9 cellular contexts compared by ENCODE assay signal in genomic region chr14:102508774-102509743, GRCh38. TPM values are rescaled to one million over a fixed set of nuclear protein-coding genes. Genes with fewer than 3 reads are reported as not detected.
DNase-seq lines count a peak whose midpoint lies in the region; ATAC-seq and TF ChIP-seq lines count a peak whose summit lies in the region.
"Had no signal": no experiment of that assay in that cellular context is flagged by ENCODE, and none has a peak within 500 bp of the region (broad histone marks: within the 10 kb centered on the region; RNA-seq: fewer than 3 reads in every experiment).

No MANE protein-coding gene starts in this region.

- H3K27ac Mint-ChIP-seq in type B pancreatic cell = peak overlapping the region; percentile 98

- no peak for TF ChIP-seq CTCF in type B pancreatic cell (conservative IDR thresholded peaks at IDR 0.05)

- peak; percentile 45 for DNase-seq in NCI-H2227 (lab: John Stamatoyannopoulos, UW; ENCODE audit: unreplicated experiment)
- no peak for DNase-seq in NCI-H2227 treated with DMSO at 0.1 percent for 48 hours (lab: John Stamatoyannopoulos, UW)
- peak; percentile 52 for DNase-seq in activated CD4-positive, CD25-positive, alpha-beta regulatory T cell treated with anti-CD3 and anti-CD28 coated beads, Interleukin-2, amount 50 U/mL, for 72 hours
- peak; percentile 94 for DNase-seq in mesenteric fat pad (ENCODE audit: low spot score)
- no peak for DNase-seq in type B pancreatic cell (ENCODE audit: extremely low spot score, unreplicated experiment)
- no peak for DNase-seq in occipital lobe (lab: John Stamatoyannopoulos, UW)
- DNase-seq: DND-41 had no signal

- no peaks in the 10 kb centered on the region for H3K27me3 ChIP-seq in endocrine pancreas (ENCODE audit: control insufficient read depth, insufficient read depth, low read length)

- peak overlapping the region; percentile 81 for H3K9ac ChIP-seq in endocrine pancreas (ENCODE audit: control insufficient read depth, insufficient read depth, low read length)

- no peaks in the 10 kb centered on the region for H3K27me3 Mint-ChIP-seq in type B pancreatic cell

- peaks cover 21% of the 10 kb centered on the region for H3K4me1 Mint-ChIP-seq in type B pancreatic cell (ENCODE audit: unreplicated experiment)

- H3K36me3 ChIP-seq in endocrine pancreas (ENCODE audit: control insufficient read depth, insufficient read depth, low read length) = no peaks in the 10 kb centered on the region

- ATAC-seq in HG03521 (IDR thresholded peaks at IDR 0.05; ENCODE audit: unreplicated experiment) = peak; percentile 9

- H3K4me3 Mint-ChIP-seq in type B pancreatic cell = peak overlapping the region; percentile 90

- H3K9me3 Mint-ChIP-seq in type B pancreatic cell = no peaks in the 10 kb centered on the region

- no peak overlapping the region for H3K4me3 ChIP-seq in endocrine pancreas (ENCODE audit: control insufficient read depth, insufficient read depth, low read length)

- H3K36me3 Mint-ChIP-seq in type B pancreatic cell = peaks cover 4% of the 10 kb centered on the region

- H3K4me1 ChIP-seq in endocrine pancreas (ENCODE audit: control insufficient read depth, insufficient read depth, low read length) = no peaks in the 10 kb centered on the region

- no peaks in the 10 kb centered on the region for H3K9me3 ChIP-seq in endocrine pancreas (ENCODE audit: control insufficient read depth, low read length)

RNA-seq across cellular contexts. Expression of gene ANKRD9, which starts 0.5 kb away (rescaled TPM):
- 26.0 TPM for total RNA-seq in mesenteric fat pad
- 31.4 and 46.6 TPM in 2 replicates for total RNA-seq in type B pancreatic cell (ENCODE audit: low replicate concordance)
- 5.9 TPM for total RNA-seq in occipital lobe

Comparison
In these comparisons a context has a peak if more than half of its experiments do, and no peak if none do; other contexts are left out.
1. DNase-seq: peak in NCI-H2227 (single experiment), activated CD4-positive, CD25-positive, alpha-beta regulatory T cell treated with anti-CD3 and anti-CD28 coated beads, Interleukin-2, amount 50 U/mL, for 72 hours (single experiment) and mesenteric fat pad (single experiment); none in NCI-H2227 treated with DMSO at 0.1 percent for 48 hours (single experiment), type B pancreatic cell (single experiment) and occipital lobe (single experiment).